In genomic region chr1:46472503-46473181, GRCh38 we compare ENCODE assay signal across 22 cellular contexts. TPM values are rescaled to one million over a fixed set of nuclear protein-coding genes. Genes with fewer than 3 reads are reported as not detected.
DNase-seq lines count a peak whose midpoint lies in the region; ATAC-seq, FAIRE-seq and TF ChIP-seq lines count a peak whose summit lies in the region.
"Had no signal": no experiment of that assay in that cellular context is flagged by ENCODE, and none has a peak within 500 bp of the region (broad histone marks: within the 10 kb centered on the region; RNA-seq: fewer than 3 reads in every experiment).

No MANE protein-coding gene starts in this region.

- H3K9me3 Mint-ChIP-seq in memory B cell = no peaks in the 10 kb centered on the region
- H3K9me3 Mint-ChIP-seq: CD4-positive, CD25-positive, alpha-beta regulatory T cell; CD8-positive, alpha-beta memory T cell; GM23338; HFFc6 had no signal

- no peak for TF ChIP-seq CTCF in right atrium auricular region (IDR thresholded peaks at IDR 0.05)

- peaks cover 9% of the 10 kb centered on the region for H3K4me1 Mint-ChIP-seq in T-helper 17 cell
- H3K4me1 Mint-ChIP-seq in memory B cell = peaks cover 10% of the 10 kb centered on the region

- H3K9me3 ChIP-seq in T-helper 17 cell (ENCODE audit: control insufficient read depth, low read length, poor library complexity, severe bottlenecking) (no peaks in the 10 kb centered on the region), right atrium auricular region (no peaks in the 10 kb centered on the region)
- H3K9me3 ChIP-seq: BE2C had no signal

- peaks cover 2% of the 10 kb centered on the region for H3K36me3 Mint-ChIP-seq in T-helper 17 cell (ENCODE audit: low read depth)
- no peaks in the 10 kb centered on the region for H3K36me3 Mint-ChIP-seq in memory B cell
- H3K36me3 Mint-ChIP-seq: CD4-positive, CD25-positive, alpha-beta regulatory T cell; CD8-positive, alpha-beta memory T cell had no signal

- no peak for DNase-seq in GM12891 (ENCODE audit: insufficient read length, low spot score)
- no peak for DNase-seq in HTR-8/SVneo (ENCODE audit: insufficient read length, low spot score)
- no peak for DNase-seq in T-helper 17 cell
- no peak for DNase-seq in memory B cell (ENCODE audit: low spot score in 2 of 2)
- DNase-seq in right atrium auricular region (ENCODE audit: low spot score) = no peak
- DNase-seq in NCI-H524 treated with DMSO at 0.1 percent for 48 hours (lab: John Stamatoyannopoulos, UW) = no peak
- DNase-seq in NCI-H128 (lab: John Stamatoyannopoulos, UW; ENCODE audit: unreplicated experiment) = no peak
- DNase-seq: BE2C; C1 segment of cervical spinal cord; CD4-positive, CD25-positive, alpha-beta regulatory T cell; CD8-positive, alpha-beta memory T cell; COR-L47; HCEC 1CT; HFFc6; Kasumi-1; KBM-7 had no signal

- TF ChIP-seq POLR2A in GM12891 (IDR thresholded peaks at IDR 0.05; ENCODE audit: low read depth, low read length) = no peak

- H3K27ac ChIP-seq in right atrium auricular region = no peak overlapping the region

- FAIRE-seq in GM12891 (lab: Jason Lieb, UNC) (peak; percentile 5), HTR-8/SVneo (lab: Jason Lieb, UNC) (peak; percentile 49)
- FAIRE-seq: D721Med, G401.6, GM19239, H54 had no signal

- H3K27me3 Mint-ChIP-seq in T-helper 17 cell = peaks cover 74% of the 10 kb centered on the region
- peaks cover 10% of the 10 kb centered on the region for H3K27me3 Mint-ChIP-seq in memory B cell

- H3K27me3 ChIP-seq in right atrium auricular region = no peaks in the 10 kb centered on the region
- H3K27me3 ChIP-seq: BE2C had no signal

- H3K4me3 ChIP-seq in right atrium auricular region = no peak overlapping the region
- H3K4me3 ChIP-seq: GM23338 had no signal

- no peak overlapping the region for H3K27ac Mint-ChIP-seq in T-helper 17 cell
- no peak overlapping the region for H3K27ac Mint-ChIP-seq in memory B cell
- H3K27ac Mint-ChIP-seq: CD4-positive, CD25-positive, alpha-beta regulatory T cell; GM23338; HFFc6 had no signal

- no peaks in the 10 kb centered on the region for H3K4me1 ChIP-seq in right atrium auricular region
- H3K4me1 ChIP-seq: BE2C had no signal

- ATAC-seq in T-helper 17 cell (no peak), memory B cell (ENCODE audit: low read depth) (peak; percentile 18), HG03378 (IDR thresholded peaks at IDR 0.05; ENCODE audit: unreplicated experiment) (no peak)
- ATAC-seq: GM23338 had no signal

- H3K36me3 ChIP-seq in right atrium auricular region = no peaks in the 10 kb centered on the region
- H3K36me3 ChIP-seq: BE2C had no signal

- H3K4me3 Mint-ChIP-seq in T-helper 17 cell (peak overlapping the region; percentile 19), memory B cell (no peak overlapping the region)
- H3K4me3 Mint-ChIP-seq: CD4-positive, CD25-positive, alpha-beta regulatory T cell; CD8-positive, alpha-beta memory T cell; GM23338; HFFc6 had no signal

TF ChIP-seq in GM12891, 5 proteins besides CTCF, POLR2A, EP300 and RAD21:
- peak; percentile 40; the same call in 1 of the 2 replicates for TF ChIP-seq SPI1 (IDR thresholded peaks at IDR 0.05; ENCODE audit: low read depth, low read length)
- TF ChIP-seq TAF1 (IDR thresholded peaks at IDR 0.05; ENCODE audit: low read depth, low read length) = no peak
- TF ChIP-seq POU2F2 (IDR thresholded peaks at IDR 0.05; ENCODE audit: low read depth, low read length) = no peak

RNA-seq across cellular contexts. Expression of gene DMBX1, which starts 17.0 kb away (rescaled TPM):
- polyA plus RNA-seq in GM12891 (2012; ENCODE audit: low read depth, missing spikeins) = not detected
- total RNA-seq in T-helper 17 cell (not detected), right atrium auricular region (not detected)
- total RNA-seq: CD4-positive, CD25-positive, alpha-beta regulatory T cell; CD8-positive, alpha-beta memory T cell; GM23338; HFFc6 had no signal
- polyA plus RNA-seq: CD4-positive, CD25-positive, alpha-beta regulatory T cell; CD8-positive, alpha-beta memory T cell had no signal
